ENCODE assay signal across 9 cellular contexts in the genomic region with DNA sequence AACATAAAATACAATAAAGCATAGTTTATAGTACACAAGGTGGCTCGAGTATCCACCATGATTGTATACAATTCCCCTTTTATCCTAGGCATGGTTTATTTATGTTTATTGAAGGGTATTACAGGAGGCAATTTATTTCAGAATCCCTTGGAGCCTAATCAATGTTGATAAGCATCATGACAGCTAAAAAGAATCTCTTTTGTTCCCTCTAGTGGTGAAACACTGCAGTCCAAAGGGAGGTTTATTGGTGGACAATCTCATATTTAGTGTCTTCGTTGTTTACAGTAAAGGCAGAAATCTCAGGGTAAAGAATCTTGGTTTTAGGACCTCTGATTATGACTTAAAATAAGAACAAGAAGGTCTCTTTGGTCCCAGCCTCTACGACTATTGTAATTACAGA.
DNase-seq lines count a peak whose midpoint lies in the region; ATAC-seq and TF ChIP-seq lines count a peak whose summit lies in the region.
"Had no signal": no experiment of that assay in that cellular context is flagged by ENCODE, and none has a peak within 500 bp of the region (broad histone marks: within the 10 kb centered on the region; RNA-seq: fewer than 3 reads in every experiment).

No MANE protein-coding gene starts in this region.

- intact Hi-C loops in OCI-LY7 (cut with micrococcal nuclease; ENCODE audit: unreplicated experiment) (loop anchor here (1.0 kb wide), 1 partner anchor 449 kb away; no protein-coding TSS in a partner anchor), CD14-positive monocyte (cut with micrococcal nuclease) (no loop called here)

- TF ChIP-seq EP300 in gastroesophageal sphincter (IDR thresholded peaks at IDR 0.05), result no peak

- CTCF ChIA-PET in OCI-LY7 (lab: Charles Lee; ENCODE audit: unreplicated experiment), result no interaction called here

- no TSS peak for BruUV-seq in OCI-LY7 (replicated peaks; lab: Mats Ljungman, UMichigan)

- TF ChIP-seq POLR2A in gastroesophageal sphincter (IDR thresholded peaks at IDR 0.05), result no peak

- H3K27me3 Mint-ChIP-seq in CD14-positive monocyte (ENCODE audit: low read depth in 3 of 3), result peaks cover 0 to 2% (median 2%) of the 10 kb centered on the region in 3 donors

- no peak overlapping the region for H2AFZ ChIP-seq in OCI-LY7 (ENCODE audit: low read length)

- H3K36me3 Mint-ChIP-seq in CD14-positive monocyte, result no peaks in the 10 kb centered on the region

- H3K9me3 Mint-ChIP-seq in CD14-positive monocyte, result peaks cover 0 to 3% (median 0%) of the 10 kb centered on the region in 7 donors

- H3K9me2 ChIP-seq in OCI-LY7 (ENCODE audit: insufficient read depth, low read length), result no peaks in the 10 kb centered on the region

- no peaks in the 10 kb centered on the region for H3K27me3 ChIP-seq in gastroesophageal sphincter

- H3K4me1 Mint-ChIP-seq in CD14-positive monocyte, result no peaks in the 10 kb centered on the region

- H3K27ac ChIP-seq in OCI-LY7 (ENCODE audit: low read depth, low read length, poor library complexity, severe bottlenecking) (no peak overlapping the region), gastroesophageal sphincter (no peak overlapping the region)

- no peak for ATAC-seq in gastroesophageal sphincter
- ATAC-seq in GM21447 (IDR thresholded peaks at IDR 0.05; ENCODE audit: unreplicated experiment), result no peak
- ATAC-seq: right cardiac atrium had no signal

- no peak overlapping the region for H3K4me3 Mint-ChIP-seq in CD14-positive monocyte

- no peaks in the 10 kb centered on the region for H3K4me1 ChIP-seq in OCI-LY7 (ENCODE audit: insufficient read depth, low read length, poor library complexity, severe bottlenecking)
- H3K4me1 ChIP-seq in gastroesophageal sphincter, result no peaks in the 10 kb centered on the region

- no peak overlapping the region for H3K4me2 ChIP-seq in OCI-LY7 (ENCODE audit: low read length)

- no peaks in the 10 kb centered on the region for H3K79me2 ChIP-seq in OCI-LY7 (ENCODE audit: insufficient read depth, low read depth, low read length)

- in situ Hi-C loops in GM13976 (cut with MboI; ENCODE audit: low sequenced_read_pairs, unreplicated experiment), result no loop called here

- DNase-seq in A172 (ENCODE audit: low spot score) (peak; percentile 22), GM13976 (ENCODE audit: low spot score) (no peak), OCI-LY7 (ENCODE audit: low spot score) (peak; percentile 7), fibroblast of the aortic adventitia (ENCODE audit: low read depth) (peak; percentile 5), CD14-positive monocyte (ENCODE audit: low spot score) (no peak), NCI-H345 (lab: John Stamatoyannopoulos, UW) (no peak)
- DNase-seq: right cardiac atrium had no signal

- TF ChIP-seq CTCF in GM13976 (IDR thresholded peaks at IDR 0.05; ENCODE audit: borderline replicate concordance, control extremely low read depth, extremely low read depth, insufficient read depth, missing control alignments) (peak; percentile 21), OCI-LY7 (conservative IDR thresholded peaks at IDR 0.05; ENCODE audit: low read length) (peak; percentile 72), fibroblast of the aortic adventitia (IDR thresholded peaks at IDR 0.05; ENCODE audit: insufficient read depth, low read length) (peak; percentile 25), CD14-positive monocyte (IDR thresholded peaks at IDR 0.05) (no peak), gastroesophageal sphincter (IDR thresholded peaks at IDR 0.05) (peak in 2 of 4 experiments; percentile 7 to 25)

- POLR2A ChIA-PET in OCI-LY7 (lab: Charles Lee), result interaction anchor here (0.5 kb wide), 1 partner anchor 20 kb away, joined by 3 read pairs; no protein-coding TSS in a partner anchor

- 61 to 77% methylated on average over 3 of the region's 3 CpGs for WGBS in gastroesophageal sphincter (ENCODE audit: low coverage in 1 of 2), 2 donors

- no peaks in the 10 kb centered on the region for H3K9me3 ChIP-seq in OCI-LY7 (ENCODE audit: low read length)
- H3K9me3 ChIP-seq in gastroesophageal sphincter, result no peaks in the 10 kb centered on the region

- H4K20me1 ChIP-seq in OCI-LY7 (ENCODE audit: insufficient read depth, low read length), result no peaks in the 10 kb centered on the region

- no peak overlapping the region for H3K27ac Mint-ChIP-seq in CD14-positive monocyte

- H3K36me3 ChIP-seq in OCI-LY7 (ENCODE audit: insufficient read depth, low read length) (no peaks in the 10 kb centered on the region), gastroesophageal sphincter (no peaks in the 10 kb centered on the region)

- H3K4me3 ChIP-seq in OCI-LY7 (ENCODE audit: low read depth, low read length, poor library complexity, severe bottlenecking) (no peak overlapping the region), fibroblast of the aortic adventitia (ENCODE audit: low read depth, low read length) (no peak overlapping the region), gastroesophageal sphincter (no peak overlapping the region)

Comparison
In these comparisons a context has a peak if more than half of its experiments do, and no peak if none do; other contexts are left out.
1. DNase-seq: peak in A172 (single experiment), OCI-LY7 (single experiment) and fibroblast of the aortic adventitia (single experiment); none in GM13976 (single experiment), CD14-positive monocyte (single experiment) and NCI-H345 (single experiment).